In the genomic region with DNA sequence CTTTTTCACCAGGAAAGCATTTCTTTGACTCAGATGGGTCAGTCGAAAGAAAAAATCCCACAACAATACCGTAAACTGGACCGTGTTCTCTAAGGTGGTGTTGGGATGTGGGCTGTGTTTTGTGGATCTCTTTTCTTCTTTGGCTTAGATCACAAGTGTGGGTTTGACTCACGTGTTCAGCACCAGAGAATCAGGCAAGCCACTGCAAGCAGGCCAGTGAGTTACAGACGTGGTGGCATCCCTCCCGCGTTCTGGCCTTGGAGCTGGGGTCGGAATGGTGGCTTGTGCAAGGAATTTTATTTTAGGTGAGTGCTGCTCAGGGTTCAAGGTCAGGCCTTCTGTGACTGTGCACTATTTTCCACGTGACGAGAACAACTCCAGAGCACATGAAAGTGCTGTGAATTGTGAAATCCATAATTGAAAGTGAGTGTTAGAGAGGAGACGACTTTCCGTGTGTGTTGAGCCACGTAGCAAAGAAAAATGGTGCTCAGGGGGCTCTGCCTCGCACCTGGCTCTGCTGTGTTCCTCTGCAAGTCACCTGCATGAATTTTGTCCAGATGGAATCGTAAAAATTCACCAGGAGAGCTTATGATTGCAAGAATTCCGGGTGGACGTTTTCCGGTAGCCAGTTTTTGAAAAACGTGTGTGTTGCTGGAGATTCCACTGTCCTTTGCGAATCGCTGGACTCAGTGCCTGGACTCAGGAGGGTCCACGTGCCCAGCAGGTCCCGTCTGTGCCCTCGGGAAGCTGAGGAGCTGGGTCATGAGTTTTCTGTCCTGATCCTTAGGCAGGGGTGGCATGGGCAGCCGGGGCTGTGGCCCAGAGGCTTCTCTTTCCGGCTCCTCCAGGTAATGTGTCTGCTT, we compare ENCODE assay signal across 30 cellular contexts. TPM values are rescaled to one million over a fixed set of nuclear protein-coding genes. Genes with fewer than 3 reads are reported as not detected.
DNase-seq lines count a peak whose midpoint lies in the region; ATAC-seq and TF ChIP-seq lines count a peak whose summit lies in the region.
"Had no signal": no experiment of that assay in that cellular context is flagged by ENCODE, and none has a peak within 500 bp of the region (broad histone marks: within the 10 kb centered on the region; RNA-seq: fewer than 3 reads in every experiment).

No MANE protein-coding gene starts in this region.

- peaks cover 12% of the 10 kb centered on the region for H3K4me1 Mint-ChIP-seq in osteocyte (ENCODE audit: unreplicated experiment)
- H3K4me1 Mint-ChIP-seq: CD4-positive, alpha-beta memory T cell; stimulated activated effector memory CD8-positive, alpha-beta T cell treated with anti-CD3 and anti-CD28 coated beads, Interleukin-12 subunit alpha, Interleukin-12 subunit beta, amount 100 ng/mL, for 72 hours had no signal

- TF ChIP-seq POLR2A in ovary (IDR thresholded peaks at IDR 0.05), result no peak

- peaks cover 60 to 89% (median 74%) of the 10 kb centered on the region in 11 experiments; a peak in 21 of 22 replicates for H4K20me1 ChIP-seq in BLaER1 treated with 17β-estradiol and CSF1 and Interleukin-3, amounts not matched to agents 10 nM and 100 nM

- no peak for TF ChIP-seq EP300 in ovary (IDR thresholded peaks at IDR 0.05)

- WGBS in ovary, 3 donors, result 32 to 48% (median 34%) methylated on average over 26 of the region's 26 CpGs

- no peak overlapping the region for H3K27ac Mint-ChIP-seq in osteocyte (ENCODE audit: unreplicated experiment)
- H3K27ac Mint-ChIP-seq: CD4-positive, alpha-beta memory T cell; natural killer cell treated with Interleukin-12 subunit alpha and Interleukin-12 subunit beta and Interleukin-15 and Interleukin-18, amount 100 ng/mL, for 72 hours; stimulated activated effector memory CD8-positive, alpha-beta T cell treated with anti-CD3 and anti-CD28 coated beads, Interleukin-12 subunit alpha, Interleukin-12 subunit beta, amount 100 ng/mL, for 72 hours had no signal

- no peaks in the 10 kb centered on the region for H3K36me3 Mint-ChIP-seq in osteocyte (ENCODE audit: unreplicated experiment)
- H3K36me3 Mint-ChIP-seq: CD4-positive, alpha-beta memory T cell; natural killer cell treated with Interleukin-12 subunit alpha and Interleukin-12 subunit beta and Interleukin-15 and Interleukin-18, amount 100 ng/mL, for 72 hours; stimulated activated effector memory CD8-positive, alpha-beta T cell treated with anti-CD3 and anti-CD28 coated beads, Interleukin-12 subunit alpha, Interleukin-12 subunit beta, amount 100 ng/mL, for 72 hours had no signal

- intact Hi-C loops in left cardiac atrium (cut with DNase I), result no loop called here
- intact Hi-C loops in ovary (cut with DNase I), result no loop called here

- peaks cover 4% of the 10 kb centered on the region for H3K9me3 Mint-ChIP-seq in osteocyte (ENCODE audit: unreplicated experiment)
- H3K9me3 Mint-ChIP-seq: central memory CD8-positive, alpha-beta T cell; natural killer cell treated with Interleukin-12 subunit alpha and Interleukin-12 subunit beta and Interleukin-15 and Interleukin-18, amount 100 ng/mL, for 72 hours; stimulated activated effector memory CD8-positive, alpha-beta T cell treated with anti-CD3 and anti-CD28 coated beads, Interleukin-12 subunit alpha, Interleukin-12 subunit beta, amount 100 ng/mL, for 72 hours had no signal

- H3K4me3 ChIP-seq in BLaER1 treated with 17β-estradiol and CSF1 and Interleukin-3, amounts not matched to agents 10 nM and 100 nM, result no peak overlapping the region
- no peak overlapping the region for H3K4me3 ChIP-seq in RWPE2 (ENCODE audit: severe bottlenecking)
- H3K4me3 ChIP-seq in ovary, result no peak overlapping the region
- H3K4me3 ChIP-seq: gastrocnemius medialis, GM23248, thoracic aorta had no signal

- H3K36me3 ChIP-seq in BLaER1 treated with 17β-estradiol and CSF1 and Interleukin-3, amounts not matched to agents 10 nM and 100 nM, result peaks cover 6 to 30% (median 16%) of the 10 kb centered on the region in 11 experiments; a peak in 19 of 22 replicates
- H3K36me3 ChIP-seq in RWPE2 (ENCODE audit: low read depth), result no peaks in the 10 kb centered on the region
- no peaks in the 10 kb centered on the region for H3K36me3 ChIP-seq in ovary
- H3K36me3 ChIP-seq: gastrocnemius medialis, thoracic aorta had no signal

- H3K27ac ChIP-seq in BLaER1 treated with 17β-estradiol and CSF1 and Interleukin-3, amounts not matched to agents 10 nM and 100 nM, result no peak overlapping the region
- no peak overlapping the region for H3K27ac ChIP-seq in RWPE2 (ENCODE audit: poor library complexity, severe bottlenecking)
- H3K27ac ChIP-seq in ovary, result peak overlapping the region in 1 of 2 donors; percentile 71
- H3K27ac ChIP-seq: gastrocnemius medialis, GM23248, thoracic aorta had no signal

- DNase-seq in RWPE2 (ENCODE audit: low spot score) (peak; percentile 35), left cardiac atrium (peak; percentile 16), ovary (peak; percentile 75 to 89 (median 86)), osteocyte (ENCODE audit: extremely low spot score, unreplicated experiment) (no peak), SKM-1 (lab: John Stamatoyannopoulos, UW; ENCODE audit: unreplicated experiment) (no peak), putamen (ENCODE audit: low spot score) (no peak)
- DNase-seq: activated CD4-positive, alpha-beta T cell treated with anti-CD3 and anti-CD28 coated beads, Interleukin-2, amount 50 U/mL, for 4 hours; activated gamma-delta T cell; amygdala; CD4-positive, alpha-beta memory T cell; GDM1; GM23248; IMR-90; kidney glomerular epithelial cell; midbrain; NCI-H1436 treated with DMSO at 0.1 percent for 48 hours; NCI-H2171; NCI-H526; SHP77 treated with DMSO at 0.1 percent for 48 hours had no signal

- peak overlapping the region; percentile 40 to 91 (median 71) for H3K4me2 ChIP-seq in BLaER1 treated with 17β-estradiol and CSF1 and Interleukin-3, amounts not matched to agents 10 nM and 100 nM

- no peaks in the 10 kb centered on the region for H3K27me3 Mint-ChIP-seq in osteocyte (ENCODE audit: unreplicated experiment)
- H3K27me3 Mint-ChIP-seq: CD4-positive, alpha-beta memory T cell; central memory CD8-positive, alpha-beta T cell; natural killer cell treated with Interleukin-12 subunit alpha and Interleukin-12 subunit beta and Interleukin-15 and Interleukin-18, amount 100 ng/mL, for 72 hours had no signal

- peak overlapping the region in 3 of 11 experiments; percentile 5 to 25 (median 12); a peak in 1 of 22 replicates for H3K9ac ChIP-seq in BLaER1 treated with 17β-estradiol and CSF1 and Interleukin-3, amounts not matched to agents 10 nM and 100 nM
- H3K9ac ChIP-seq: GM23248 had no signal

- TF ChIP-seq CTCF in RWPE2 (IDR thresholded peaks at IDR 0.05; ENCODE audit: poor library complexity, severe bottlenecking), result no peak
- no peak for TF ChIP-seq CTCF in ovary (IDR thresholded peaks at IDR 0.05)
- no peak for TF ChIP-seq CTCF in osteocyte (IDR thresholded peaks at IDR 0.05)

- no peaks in the 10 kb centered on the region for H3K27me3 ChIP-seq in BLaER1 treated with 17β-estradiol and CSF1 and Interleukin-3, amounts not matched to agents 10 nM and 100 nM
- H3K27me3 ChIP-seq in RWPE2 (ENCODE audit: insufficient read depth, poor library complexity, severe bottlenecking) (no peaks in the 10 kb centered on the region), ovary (no peaks in the 10 kb centered on the region)
- H3K27me3 ChIP-seq: gastrocnemius medialis had no signal

- peaks cover 28 to 83% (median 65%) of the 10 kb centered on the region in 10 experiments for H3K4me1 ChIP-seq in BLaER1 treated with 17β-estradiol and CSF1 and Interleukin-3, amounts not matched to agents 10 nM and 100 nM
- H3K4me1 ChIP-seq in RWPE2 (ENCODE audit: insufficient read depth, poor library complexity, severe bottlenecking), result no peaks in the 10 kb centered on the region
- H3K4me1 ChIP-seq in ovary (ENCODE audit: insufficient read depth), result peaks cover 9% of the 10 kb centered on the region

- ATAC-seq in RWPE2 (ENCODE audit: low read depth) (no peak), left cardiac atrium (no peak), GM18873 (IDR thresholded peaks at IDR 0.05; ENCODE audit: low FRiP score, unreplicated experiment) (no peak)
- ATAC-seq: esophagus mucosa; gastrocnemius medialis; natural killer cell treated with Interleukin-12 subunit alpha and Interleukin-12 subunit beta and Interleukin-15 and Interleukin-18, amount 100 ng/mL, for 72 hours; stimulated activated effector memory CD8-positive, alpha-beta T cell treated with anti-CD3 and anti-CD28 coated beads, Interleukin-12 subunit alpha, Interleukin-12 subunit beta, amount 100 ng/mL, for 72 hours had no signal

- H3K9me3 ChIP-seq in BLaER1 treated with 17β-estradiol and CSF1 and Interleukin-3, amounts not matched to agents 10 nM and 100 nM (replicated peaks in 1 of 11), result peaks cover 0 to 17% (median 15%) of the 10 kb centered on the region in 11 experiments; a peak in 21 of 22 replicates
- peaks cover 5% of the 10 kb centered on the region for H3K9me3 ChIP-seq in RWPE2 (ENCODE audit: severe bottlenecking)
- H3K9me3 ChIP-seq in ovary, result no peaks in the 10 kb centered on the region
- H3K9me3 ChIP-seq: gastrocnemius medialis, thoracic aorta had no signal

- no peak overlapping the region for H3K4me3 Mint-ChIP-seq in osteocyte (ENCODE audit: unreplicated experiment)
- H3K4me3 Mint-ChIP-seq: CD4-positive, alpha-beta memory T cell; central memory CD8-positive, alpha-beta T cell; natural killer cell treated with Interleukin-12 subunit alpha and Interleukin-12 subunit beta and Interleukin-15 and Interleukin-18, amount 100 ng/mL, for 72 hours; stimulated activated effector memory CD8-positive, alpha-beta T cell treated with anti-CD3 and anti-CD28 coated beads, Interleukin-12 subunit alpha, Interleukin-12 subunit beta, amount 100 ng/mL, for 72 hours had no signal

RNA-seq across cellular contexts. Expression of a gene that starts 33.6 kb away (rescaled TPM):
- under 1 TPM; 0.34 to 0.38 TPM for total RNA-seq in left cardiac atrium
- total RNA-seq in ovary, result 1 to 10 TPM in 1 of 7 donors, under 1 TPM in 5, not detected in 1; 0.15 to 2.1 (median 0.47) TPM
- polyA plus RNA-seq in ovary, result 1 to 10 TPM in 1 of 2 donors, not detected in 1; 1.1 TPM
- total RNA-seq in osteocyte, result 0.50 and 0.54 TPM in 2 replicates
- total RNA-seq: esophagus mucosa; GM23248; IMR-90; M059J; natural killer cell treated with Interleukin-12 subunit alpha and Interleukin-12 subunit beta and Interleukin-15 and Interleukin-18, amount 100 ng/mL, for 72 hours; T-helper 1 cell treated with Interleukin-12 subunit alpha and Interleukin-12 subunit beta and Interleukin-4 antibody, amounts not matched to agents 30 ng/mL and 1 ng/mL, for 36 hours had no signal
- polyA plus RNA-seq: AG04450; CD4-positive, alpha-beta memory T cell; GM23248 had no signal

RNA-seq across cellular contexts. Expression of a gene that starts 54.9 kb away (rescaled TPM):
- total RNA-seq in left cardiac atrium, result 10 to 100 TPM; 21.5 to 38.2 TPM
- 10 to 100 TPM in 2 of 7 donors, 1 to 10 TPM in 2, under 1 TPM in 1, not detected in 2; 0.24 to 33.4 (median 2.5) TPM for total RNA-seq in ovary
- under 1 TPM in 1 of 2 donors, not detected in 1; 0.19 TPM for polyA plus RNA-seq in ovary
- total RNA-seq in osteocyte, result not detected in 2 replicates
- total RNA-seq: CD4-positive, alpha-beta memory T cell; GM23248; IMR-90; T-helper 1 cell treated with Interleukin-12 subunit alpha and Interleukin-12 subunit beta and Interleukin-4 antibody, amounts not matched to agents 30 ng/mL and 1 ng/mL, for 36 hours had no signal
- polyA plus RNA-seq: AG04450, GM23248, IMR-90 had no signal

Comparison
In these comparisons a context has a peak if more than half of its experiments do, and no peak if none do; other contexts are left out.
1. DNase-seq: peak in RWPE2 (single experiment), left cardiac atrium (single experiment) and ovary (5 of 5); none in osteocyte (single experiment), SKM-1 (single experiment) and putamen (single experiment).